In genomic region chr6:117497237-117497636, GRCh38 we compare ENCODE assay signal across 3 cellular contexts.
TF ChIP-seq lines count a peak whose summit lies in the region.

No MANE protein-coding gene starts in this region.

TF ChIP-seq in SK-N-SH, 30 proteins besides CTCF, POLR2A, EP300 and RAD21:
- TF ChIP-seq SMC3 (IDR thresholded peaks at IDR 0.05; ENCODE audit: low read depth, low read length) = no peak

TF ChIP-seq in SK-N-SH treated with all-trans-retinoic acid at 6 μM for 48 hours, 23 proteins besides CTCF, POLR2A, EP300 and RAD21:
- TF ChIP-seq PPARA (CRISPR knock-in tag; IDR thresholded peaks at IDR 0.05; ENCODE audit: borderline replicate concordance) (no peak), ZC3H10 (CRISPR knock-in tag; IDR thresholded peaks at IDR 0.05) (no peak), BACH2 (CRISPR knock-in tag; IDR thresholded peaks at IDR 0.05; ENCODE audit: borderline replicate concordance) (no peak), ZFP3 (CRISPR knock-in tag; IDR thresholded peaks at IDR 0.05) (no peak), ESRRG (CRISPR knock-in tag; IDR thresholded peaks at IDR 0.05) (no peak), ARNTL (CRISPR knock-in tag; IDR thresholded peaks at IDR 0.05; ENCODE audit: borderline replicate concordance, low read depth) (no peak), ZFP30 (CRISPR knock-in tag; IDR thresholded peaks at IDR 0.05) (no peak), OSR1 (CRISPR knock-in tag; IDR thresholded peaks at IDR 0.05) (no peak), SNAI2 (CRISPR knock-in tag; IDR thresholded peaks at IDR 0.05) (no peak), POU6F1 (CRISPR knock-in tag; IDR thresholded peaks at IDR 0.05; ENCODE audit: borderline replicate concordance, low read depth) (no peak), GLIS3 (CRISPR knock-in tag; IDR thresholded peaks at IDR 0.05) (no peak), CSDC2 (CRISPR knock-in tag; IDR thresholded peaks at IDR 0.05) (no peak), TOX (CRISPR knock-in tag; IDR thresholded peaks at IDR 0.05; ENCODE audit: borderline replicate concordance) (no peak), CREB5 (CRISPR knock-in tag; IDR thresholded peaks at IDR 0.05; ENCODE audit: low read depth) (no peak), RARB (CRISPR knock-in tag; IDR thresholded peaks at IDR 0.05) (no peak)
- TF ChIP-seq, protein P1, sequence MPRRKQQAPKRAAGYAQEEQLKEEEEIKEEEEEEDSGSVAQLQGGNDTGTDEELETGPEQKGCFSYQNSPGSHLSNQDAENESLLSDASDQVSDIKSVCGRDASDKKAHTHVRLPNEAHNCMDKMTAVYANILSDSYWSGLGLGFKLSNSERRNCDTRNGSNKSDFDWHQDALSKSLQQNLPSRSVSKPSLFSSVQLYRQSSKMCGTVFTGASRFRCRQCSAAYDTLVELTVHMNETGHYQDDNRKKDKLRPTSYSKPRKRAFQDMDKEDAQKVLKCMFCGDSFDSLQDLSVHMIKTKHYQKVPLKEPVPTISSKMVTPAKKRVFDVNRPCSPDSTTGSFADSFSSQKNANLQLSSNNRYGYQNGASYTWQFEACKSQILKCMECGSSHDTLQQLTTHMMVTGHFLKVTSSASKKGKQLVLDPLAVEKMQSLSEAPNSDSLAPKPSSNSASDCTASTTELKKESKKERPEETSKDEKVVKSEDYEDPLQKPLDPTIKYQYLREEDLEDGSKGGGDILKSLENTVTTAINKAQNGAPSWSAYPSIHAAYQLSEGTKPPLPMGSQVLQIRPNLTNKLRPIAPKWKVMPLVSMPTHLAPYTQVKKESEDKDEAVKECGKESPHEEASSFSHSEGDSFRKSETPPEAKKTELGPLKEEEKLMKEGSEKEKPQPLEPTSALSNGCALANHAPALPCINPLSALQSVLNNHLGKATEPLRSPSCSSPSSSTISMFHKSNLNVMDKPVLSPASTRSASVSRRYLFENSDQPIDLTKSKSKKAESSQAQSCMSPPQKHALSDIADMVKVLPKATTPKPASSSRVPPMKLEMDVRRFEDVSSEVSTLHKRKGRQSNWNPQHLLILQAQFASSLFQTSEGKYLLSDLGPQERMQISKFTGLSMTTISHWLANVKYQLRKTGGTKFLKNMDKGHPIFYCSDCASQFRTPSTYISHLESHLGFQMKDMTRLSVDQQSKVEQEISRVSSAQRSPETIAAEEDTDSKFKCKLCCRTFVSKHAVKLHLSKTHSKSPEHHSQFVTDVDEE (CRISPR knock-in tag; IDR thresholded peaks at IDR 0.05) = no peak
- TF ChIP-seq, protein P2, sequence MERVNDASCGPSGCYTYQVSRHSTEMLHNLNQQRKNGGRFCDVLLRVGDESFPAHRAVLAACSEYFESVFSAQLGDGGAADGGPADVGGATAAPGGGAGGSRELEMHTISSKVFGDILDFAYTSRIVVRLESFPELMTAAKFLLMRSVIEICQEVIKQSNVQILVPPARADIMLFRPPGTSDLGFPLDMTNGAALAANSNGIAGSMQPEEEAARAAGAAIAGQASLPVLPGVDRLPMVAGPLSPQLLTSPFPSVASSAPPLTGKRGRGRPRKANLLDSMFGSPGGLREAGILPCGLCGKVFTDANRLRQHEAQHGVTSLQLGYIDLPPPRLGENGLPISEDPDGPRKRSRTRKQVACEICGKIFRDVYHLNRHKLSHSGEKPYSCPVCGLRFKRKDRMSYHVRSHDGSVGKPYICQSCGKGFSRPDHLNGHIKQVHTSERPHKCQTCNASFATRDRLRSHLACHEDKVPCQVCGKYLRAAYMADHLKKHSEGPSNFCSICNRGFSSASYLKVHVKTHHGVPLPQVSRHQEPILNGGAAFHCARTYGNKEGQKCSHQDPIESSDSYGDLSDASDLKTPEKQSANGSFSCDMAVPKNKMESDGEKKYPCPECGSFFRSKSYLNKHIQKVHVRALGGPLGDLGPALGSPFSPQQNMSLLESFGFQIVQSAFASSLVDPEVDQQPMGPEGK (CRISPR knock-in tag; IDR thresholded peaks at IDR 0.05; ENCODE audit: borderline replicate concordance) = no peak

TF ChIP-seq in WTC11, 78 proteins besides CTCF, POLR2A, EP300 and RAD21:
- TF ChIP-seq E2F5 (CRISPR knock-in tag; IDR thresholded peaks at IDR 0.05) = no peak
- TF ChIP-seq FOXJ3 (CRISPR knock-in tag; IDR thresholded peaks at IDR 0.05; ENCODE audit: borderline replicate concordance) = no peak
- TF ChIP-seq ZNF423 (CRISPR knock-in tag; IDR thresholded peaks at IDR 0.05) = no peak
- no peak for TF ChIP-seq ATF3 (CRISPR knock-in tag; conservative IDR thresholded peaks at IDR 0.05)
- no peak for TF ChIP-seq NFATC4 (CRISPR knock-in tag; IDR thresholded peaks at IDR 0.05)
- no peak for TF ChIP-seq SMAD3 (CRISPR knock-in tag; IDR thresholded peaks at IDR 0.05; ENCODE audit: borderline replicate concordance)
